Comparison of ENCODE assay signal across 6 cellular contexts in the genomic region with DNA sequence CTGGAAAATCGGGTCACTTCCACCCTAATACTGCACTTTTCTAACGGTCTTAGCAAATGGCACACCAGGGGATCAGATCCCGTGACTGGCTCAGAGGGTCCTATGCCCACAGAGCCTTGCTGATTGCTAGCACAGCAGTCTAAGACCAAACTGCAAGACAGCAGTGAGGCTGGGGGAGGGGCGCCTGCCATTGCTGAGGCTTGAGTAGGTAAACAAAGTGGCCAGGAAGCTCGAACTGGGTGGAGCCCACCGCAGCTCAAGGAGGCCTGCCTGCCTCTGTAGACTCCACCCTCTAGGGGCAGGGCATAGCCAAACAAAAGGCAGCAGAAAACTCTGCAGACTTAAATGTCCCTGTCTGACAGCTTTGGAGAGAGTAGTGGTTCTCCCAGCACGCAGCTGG. TPM values are rescaled to one million over a fixed set of nuclear protein-coding genes. Genes with fewer than 3 reads are reported as not detected.
"Had no signal": no experiment of that assay in that cellular context is flagged by ENCODE, and none has a peak within 500 bp of the region (broad histone marks: within the 10 kb centered on the region; RNA-seq: fewer than 3 reads in every experiment).

No MANE protein-coding gene starts in this region.

RNA-seq across cellular contexts. Expression of gene CYP2B6, which starts 42.2 kb away (rescaled TPM):
- total RNA-seq: NCI-H460, OCI-LY7, PC-3 had no signal
- polyA plus RNA-seq: SK-N-SH had no signal

RNA-seq across cellular contexts. Expression of gene CYP2A13, which starts 54.9 kb away (rescaled TPM):
- total RNA-seq: HT-29, NCI-H460, OCI-LY7, PC-3, SK-MEL-5 had no signal
- polyA plus RNA-seq: SK-N-SH had no signal
